Comparison of ENCODE assay signal across 8 cellular contexts in the genomic region with DNA sequence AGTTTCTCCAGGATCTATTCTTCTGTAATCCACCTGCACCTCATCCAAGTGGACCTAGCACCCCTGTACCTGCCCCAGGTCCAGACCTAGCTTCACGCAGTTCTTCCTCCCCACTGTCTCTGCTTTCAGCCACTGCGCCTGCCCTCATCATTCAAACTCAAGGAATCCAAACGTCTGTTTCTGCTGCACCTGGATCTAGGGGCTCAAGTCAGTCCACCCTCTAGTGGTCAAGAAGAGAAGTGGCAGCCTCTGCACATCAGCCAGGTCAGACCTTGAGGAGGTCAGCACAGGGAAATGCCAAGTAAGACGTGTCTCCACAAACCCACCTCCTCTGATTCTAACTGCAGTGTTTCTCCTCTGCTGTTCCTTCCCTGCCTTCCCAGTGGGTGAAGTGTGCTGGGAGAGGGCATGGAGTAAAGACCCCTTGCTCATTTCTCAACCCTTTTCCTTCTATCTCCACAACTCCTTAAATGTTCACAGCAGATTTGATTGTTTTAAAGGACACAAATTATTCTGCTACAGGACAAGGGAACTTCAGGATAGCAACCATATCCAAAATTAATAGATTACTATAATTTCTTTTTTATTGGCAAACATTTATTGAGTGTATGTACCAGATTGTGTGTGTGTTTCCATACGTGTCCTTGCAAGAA. TPM values are rescaled to one million over a fixed set of nuclear protein-coding genes. Genes with fewer than 3 reads are reported as not detected.
A peak's percentile ranks its signal among the peaks of the same experiment; 100 is the strongest.
DNase-seq lines count a peak whose midpoint lies in the region; ATAC-seq and TF ChIP-seq lines count a peak whose summit lies in the region.

No MANE protein-coding gene starts in this region.

- H3K27ac Mint-ChIP-seq in activated CD4-positive, alpha-beta memory T cell treated with anti-CD3 and anti-CD28 coated beads for 36 hours: no peak overlapping the region
- no peak overlapping the region for H3K27ac Mint-ChIP-seq in nephron progenitor cell

- H3K4me1 Mint-ChIP-seq in activated CD4-positive, alpha-beta memory T cell treated with anti-CD3 and anti-CD28 coated beads for 36 hours (ENCODE audit: low read depth): no peaks in the 10 kb centered on the region
- H3K4me1 Mint-ChIP-seq in nephron progenitor cell: peaks cover 29% of the 10 kb centered on the region

- 26 to 29% methylated on average over 5 of the region's 5 CpGs for WGBS in esophagus squamous epithelium, 2 donors

- CTCF ChIA-PET in activated CD4-positive, alpha-beta memory T cell treated with anti-CD3 and anti-CD28 coated beads for 36 hours (lab: Charles Lee): interaction anchor here (1.0 to 2.0 kb wide), 9 partner anchors 9 to 229 kb away, joined by 3 to 12 read pairs (median 3); no protein-coding TSS in a partner anchor

- no peaks in the 10 kb centered on the region for H3K9me3 Mint-ChIP-seq in activated CD4-positive, alpha-beta memory T cell treated with anti-CD3 and anti-CD28 coated beads for 36 hours
- peaks cover 11% of the 10 kb centered on the region for H3K9me3 Mint-ChIP-seq in nephron progenitor cell

- no peak overlapping the region for H3K4me3 Mint-ChIP-seq in activated CD4-positive, alpha-beta memory T cell treated with anti-CD3 and anti-CD28 coated beads for 36 hours
- H3K4me3 Mint-ChIP-seq in nephron progenitor cell: no peak overlapping the region

- ATAC-seq in GM19455 (IDR thresholded peaks at IDR 0.05; ENCODE audit: unreplicated experiment) (peak; percentile 98), HG03342 (IDR thresholded peaks at IDR 0.05; ENCODE audit: unreplicated experiment) (peak; percentile 99)

- H3K27ac ChIP-seq in esophagus squamous epithelium: no peak overlapping the region

- no peaks in the 10 kb centered on the region for H3K9me3 ChIP-seq in esophagus squamous epithelium

- peaks cover 22% of the 10 kb centered on the region for H3K27me3 Mint-ChIP-seq in activated CD4-positive, alpha-beta memory T cell treated with anti-CD3 and anti-CD28 coated beads for 36 hours
- H3K27me3 Mint-ChIP-seq in nephron progenitor cell (ENCODE audit: low read depth, poor library complexity): peaks cover 12% of the 10 kb centered on the region

- no peaks in the 10 kb centered on the region for H3K27me3 ChIP-seq in esophagus squamous epithelium

- POLR2A ChIA-PET in activated CD4-positive, alpha-beta memory T cell treated with anti-CD3 and anti-CD28 coated beads for 36 hours (lab: Charles Lee): no interaction called here

- H3K4me3 ChIP-seq in esophagus squamous epithelium: no peak overlapping the region

- intact Hi-C loops in activated CD4-positive, alpha-beta memory T cell treated with anti-CD3 and anti-CD28 coated beads for 36 hours (cut with micrococcal nuclease): loop anchor here (1.0 kb wide), 1 partner anchor 230 kb away; no protein-coding TSS in a partner anchor
- intact Hi-C loops in esophagus squamous epithelium (cut with DNase I): no loop called here

- DNase-seq in DMS53 treated with DMSO at 0.1 percent for 48 hours (lab: John Stamatoyannopoulos, UW; ENCODE audit: unreplicated experiment): peak; percentile 81
- DNase-seq in NCI-H526 (lab: John Stamatoyannopoulos, UW): peak; percentile 22 to 60
- DNase-seq in activated CD4-positive, alpha-beta memory T cell treated with anti-CD3 and anti-CD28 coated beads for 36 hours: peak; percentile 43
- no peak for DNase-seq in esophagus squamous epithelium (lab: John Stamatoyannopoulos, UW)
- peak; percentile 48 for DNase-seq in nephron progenitor cell
- no peak for DNase-seq in GOT3 (lab: John Stamatoyannopoulos, UW)

- H3K4me1 ChIP-seq in esophagus squamous epithelium: peaks cover 0 to 14% (median 6%) of the 10 kb centered on the region in 3 donors

- no peaks in the 10 kb centered on the region for H3K36me3 Mint-ChIP-seq in activated CD4-positive, alpha-beta memory T cell treated with anti-CD3 and anti-CD28 coated beads for 36 hours
- no peaks in the 10 kb centered on the region for H3K36me3 Mint-ChIP-seq in nephron progenitor cell (ENCODE audit: low read depth)

- peak; percentile 31 to 89 (median 84) for TF ChIP-seq CTCF in esophagus squamous epithelium (IDR thresholded peaks at IDR 0.05)
- peak; percentile 89 for TF ChIP-seq CTCF in nephron progenitor cell (IDR thresholded peaks at IDR 0.05)

- TF ChIP-seq POLR2A in esophagus squamous epithelium (IDR thresholded peaks at IDR 0.05): no peak

- no peaks in the 10 kb centered on the region for H3K36me3 ChIP-seq in esophagus squamous epithelium

RNA-seq across cellular contexts. Expression of a gene that starts 8.7 kb away (rescaled TPM):
- under 1 TPM; 0.12 to 0.26 TPM for total RNA-seq in activated CD4-positive, alpha-beta memory T cell treated with anti-CD3 and anti-CD28 coated beads for 36 hours
- total RNA-seq in esophagus squamous epithelium: 10 to 100 TPM in 2 of 4 donors, 1 to 10 TPM in 2; 6.8 to 23.1 (median 15.9) TPM

Comparison
In these comparisons a context has a peak if more than half of its experiments do, and no peak if none do; other contexts are left out.
1. DNase-seq: peak in DMS53 treated with DMSO at 0.1 percent for 48 hours (single experiment), NCI-H526 (2 of 2), activated CD4-positive, alpha-beta memory T cell treated with anti-CD3 and anti-CD28 coated beads for 36 hours (single experiment) and nephron progenitor cell (single experiment); none in esophagus squamous epithelium (single experiment) and GOT3 (single experiment).
2. RNA of a gene that starts 8.7 kb away (total RNA-seq): 6.8 to 23.1 TPM in esophagus squamous epithelium; 0.12 to 0.26 TPM in activated CD4-positive, alpha-beta memory T cell treated with anti-CD3 and anti-CD28 coated beads for 36 hours; every median in the first group is over 4 times any median in the second.